Comparison of ENCODE assay signal across 21 cellular contexts in the genomic region with DNA sequence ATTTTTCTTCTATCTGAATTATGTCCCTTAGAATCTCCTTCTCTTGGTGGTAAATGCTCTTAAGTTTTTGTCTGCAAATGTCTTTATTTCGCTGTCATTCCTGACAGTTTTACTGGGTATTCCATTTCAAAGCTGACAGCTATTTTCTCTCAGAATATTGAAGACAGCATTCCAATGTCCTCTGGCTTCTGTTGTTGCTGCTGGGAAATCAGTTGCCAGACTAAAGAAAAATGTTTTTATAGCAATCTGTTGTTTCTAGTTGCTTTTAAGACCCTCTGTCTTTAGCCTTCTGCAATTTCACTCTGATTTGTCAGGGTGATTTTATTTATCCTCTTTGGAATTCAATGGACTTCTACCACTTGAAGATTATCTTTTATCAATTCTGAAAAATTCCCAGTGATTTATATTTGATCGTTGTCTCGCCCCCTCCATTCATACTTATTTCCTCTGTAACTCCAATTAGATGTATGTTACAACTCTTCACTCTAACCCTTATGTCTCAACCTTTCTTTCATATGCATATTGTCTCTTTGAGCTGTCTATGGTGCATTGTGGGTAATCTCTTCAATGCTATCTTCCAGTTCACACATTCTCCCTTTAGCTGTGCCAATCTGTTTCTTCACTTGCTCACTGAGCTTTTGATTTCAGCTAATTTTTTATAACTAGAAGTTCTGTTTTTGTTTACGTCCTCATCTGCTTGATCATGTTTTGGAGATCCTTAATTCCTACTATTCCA.
"Had no signal": no experiment of that assay in that cellular context is flagged by ENCODE, and none has a peak within 500 bp of the region (broad histone marks: within the 10 kb centered on the region; RNA-seq: fewer than 3 reads in every experiment).

No MANE protein-coding gene starts in this region.

- H3K36me3 ChIP-seq: gastrocnemius medialis, ovary, prostate gland, thyroid gland had no signal

- H3K4me3 ChIP-seq: adrenal gland, ascending aorta, esophagus squamous epithelium, gastrocnemius medialis, left lung, lung, ovary, prostate gland, thyroid gland had no signal

- ATAC-seq: activated CD4-positive, alpha-beta T cell treated with anti-CD3 and anti-CD28 coated beads for 36 hours; activated T-cell treated with anti-CD3 and anti-CD28 coated beads, Interleukin-2, amount 50 U/mL, for 72 hours; gastrocnemius medialis; left lung; naive thymus-derived CD4-positive, alpha-beta T cell; stimulated activated naive CD8-positive, alpha-beta T cell treated with anti-CD3 and anti-CD28 coated beads, Interleukin-15, Interleukin-2, amounts not matched to agents 100 U/mL and 50 U/mL, for 24 hours had no signal

- DNase-seq: activated CD4-positive, alpha-beta memory T cell treated with anti-CD3 and anti-CD28 coated beads for 36 hours; activated CD4-positive, alpha-beta T cell treated with anti-CD3 and anti-CD28 coated beads for 36 hours; activated effector memory CD4-positive, alpha-beta T cell treated with Interleukin-2 at 50 U/mL for 16 hours; activated naive CD4-positive, alpha-beta T cell treated with anti-CD3 and anti-CD28 coated beads, Interleukin-2, amount 50 U/mL, for 16 hours; activated T-cell treated with anti-CD3 and anti-CD28 coated beads, Interleukin-2, amount 50 U/mL, for 72 hours; adrenal gland; central memory CD4-positive, alpha-beta T cell; esophagus squamous epithelium; gastrocnemius medialis; hippocampal formation; kidney glomerular epithelial cell; left lung; naive thymus-derived CD4-positive, alpha-beta T cell; ovary; stimulated activated CD4-positive, alpha-beta T cell treated with anti-CD3 and anti-CD28 coated beads, Interleukin-4, amount 100 ng/mL, for 24 hours; stimulated activated naive CD8-positive, alpha-beta T cell treated with anti-CD3 and anti-CD28 coated beads, Interleukin-15, Interleukin-2, amounts not matched to agents 100 U/mL and 50 U/mL, for 24 hours; T-helper 9 cell; thyroid gland had no signal

- H3K27ac Mint-ChIP-seq: activated CD4-positive, alpha-beta memory T cell treated with anti-CD3 and anti-CD28 coated beads for 36 hours; activated CD4-positive, alpha-beta T cell treated with anti-CD3 and anti-CD28 coated beads for 36 hours had no signal

- H3K4me3 Mint-ChIP-seq: activated CD4-positive, alpha-beta memory T cell treated with anti-CD3 and anti-CD28 coated beads for 36 hours; activated CD4-positive, alpha-beta T cell treated with anti-CD3 and anti-CD28 coated beads for 36 hours; activated T-cell treated with anti-CD3 and anti-CD28 coated beads, Interleukin-2, amount 50 U/mL, for 72 hours had no signal

- H3K27me3 ChIP-seq: adrenal gland, ascending aorta, esophagus squamous epithelium, gastrocnemius medialis, left lung, ovary, thyroid gland had no signal

- H3K4me1 ChIP-seq: adrenal gland, esophagus squamous epithelium, prostate gland had no signal

- H3K27ac ChIP-seq: adrenal gland, ascending aorta, esophagus squamous epithelium, gastrocnemius medialis, left lung, ovary, prostate gland, thyroid gland had no signal

- H3K9me3 ChIP-seq: ascending aorta, esophagus squamous epithelium, gastrocnemius medialis, left lung, ovary, prostate gland, thyroid gland had no signal

- H3K27me3 Mint-ChIP-seq: activated CD4-positive, alpha-beta memory T cell treated with anti-CD3 and anti-CD28 coated beads for 36 hours; activated CD4-positive, alpha-beta T cell treated with anti-CD3 and anti-CD28 coated beads for 36 hours; naive thymus-derived CD4-positive, alpha-beta T cell had no signal
